In the genomic region with DNA sequence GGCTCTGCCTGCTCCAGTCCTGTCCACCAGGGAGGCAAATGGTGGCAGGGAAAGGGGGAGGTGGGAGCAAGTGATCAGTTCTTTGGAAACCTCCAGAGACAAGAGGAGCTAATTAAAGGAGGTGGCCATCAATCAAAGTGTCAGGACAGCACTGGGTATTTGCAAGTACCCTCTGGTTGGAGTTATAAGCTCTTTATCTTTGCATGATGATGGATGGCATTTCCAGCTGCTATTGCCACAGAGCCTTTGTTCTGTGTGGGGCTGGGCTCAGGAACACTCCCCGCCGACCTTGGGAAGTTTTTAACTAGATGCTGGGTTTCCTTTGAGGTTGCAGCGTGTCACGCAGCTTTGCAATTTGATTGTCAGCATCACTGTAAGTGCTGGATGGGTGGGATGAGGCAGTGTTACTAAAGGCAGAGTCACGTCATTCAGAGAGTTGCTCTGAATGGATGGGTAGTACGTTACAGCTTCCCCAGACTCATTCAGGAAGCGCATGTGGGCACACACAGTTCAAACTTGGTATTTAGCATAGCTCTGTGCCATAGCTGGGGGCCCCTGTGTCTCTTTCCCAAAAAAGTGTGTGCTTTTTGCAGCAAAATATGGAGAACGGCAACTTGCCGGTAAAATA, we compare ENCODE assay signal across 27 cellular contexts.
DNase-seq lines count a peak whose midpoint lies in the region; ATAC-seq, FAIRE-seq and TF ChIP-seq lines count a peak whose summit lies in the region.
"Had no signal": no experiment of that assay in that cellular context is flagged by ENCODE, and none has a peak within 500 bp of the region (broad histone marks: within the 10 kb centered on the region; RNA-seq: fewer than 3 reads in every experiment).

No MANE protein-coding gene starts in this region.

- no peak for TF ChIP-seq RAD21 in GM12878 (IDR thresholded peaks at IDR 0.05; ENCODE audit: insufficient read depth, low read depth, low read length)

- no peaks in the 10 kb centered on the region for H3K36me3 Mint-ChIP-seq in stimulated activated effector memory CD8-positive, alpha-beta T cell treated with anti-CD3 and anti-CD28 coated beads, Interleukin-12 subunit alpha, Interleukin-12 subunit beta, amount 100 ng/mL, for 72 hours
- H3K36me3 Mint-ChIP-seq: activated naive CD8-positive, alpha-beta T cell; CD4-positive, alpha-beta memory T cell; IgD-negative memory B cell had no signal

- no peaks in the 10 kb centered on the region for H3K36me3 ChIP-seq in cardiac muscle cell
- no peaks in the 10 kb centered on the region for H3K36me3 ChIP-seq in right atrium auricular region
- no peaks in the 10 kb centered on the region for H3K36me3 ChIP-seq in GM12878 (ENCODE audit: control insufficient read depth in 2 of 2, insufficient read depth in 2 of 2, low read length in 1 of 2)
- H3K36me3 ChIP-seq: brain microvascular endothelial cell, colonic mucosa, heart left ventricle, MG63 had no signal

- FAIRE-seq in GM12878 (lab: Jason Lieb, UNC) = no peak
- FAIRE-seq: GM19239 had no signal

- no peak overlapping the region for H2AFZ ChIP-seq in GM12878 (ENCODE audit: control insufficient read depth, low read depth, low read length)

- DNase-seq in cardiac muscle cell (ENCODE audit: low read depth in 1 of 2, low spot score in 1 of 2) (peak in 1 of 2 donors; percentile 68), right atrium auricular region (ENCODE audit: low spot score) (no peak), NCI-H524 (lab: John Stamatoyannopoulos, UW) (peak; percentile 68 to 88), GM12878 (ENCODE audit: low read depth, low spot score) (no peak), hypothalamus (lab: John Stamatoyannopoulos, UW) (no peak), NCI-H2196 (lab: John Stamatoyannopoulos, UW; ENCODE audit: unreplicated experiment) (no peak)
- no peak for DNase-seq in stimulated activated effector memory CD8-positive, alpha-beta T cell treated with anti-CD3 and anti-CD28 coated beads, Interleukin-12 subunit alpha, Interleukin-12 subunit beta, amount 100 ng/mL, for 72 hours (ENCODE audit: low spot score in 2 of 2)
- DNase-seq: activated T-cell treated with anti-CD3 and anti-CD28 coated beads, Interleukin-2, amount 50 U/mL, for 48 hours; brain microvascular endothelial cell; CD4-positive, alpha-beta memory T cell; colonic mucosa; GDM1; heart left ventricle; left ventricle myocardium superior; MG63; NCI-H1930; OCI-M1; SHP77; stimulated activated CD4-positive, alpha-beta T cell treated with anti-CD3 and anti-CD28 coated beads, Interleukin-4, amount 100 ng/mL, for 1 hour; T-helper 17 cell; trophoblast cell had no signal

- H3K27me3 ChIP-seq in cardiac muscle cell (no peaks in the 10 kb centered on the region), right atrium auricular region (no peaks in the 10 kb centered on the region), GM12878 (replicated peaks in 1 of 2; ENCODE audit: control insufficient read depth in 2 of 2, insufficient read depth in 2 of 2, low read length in 1 of 2) (no peaks in the 10 kb centered on the region; a peak in 1 of 4 replicates)
- H3K27me3 ChIP-seq: brain microvascular endothelial cell, colonic mucosa, MG63 had no signal

- in situ Hi-C loops in GM12878 (cut with MboI) = no loop called here

- H3K79me2 ChIP-seq in GM12878 (ENCODE audit: control insufficient read depth, insufficient read depth, low read length) = no peaks in the 10 kb centered on the region

- H4K20me1 ChIP-seq in GM12878 (ENCODE audit: control insufficient read depth, insufficient read depth) = no peaks in the 10 kb centered on the region

- RAD21 ChIA-PET in GM12878 (lab: Charles Lee; ENCODE audit: unreplicated experiment) = interaction anchor here (0.8 kb wide), 1 partner anchor 166 kb away, joined by 3 read pairs; no protein-coding TSS in a partner anchor

- no peak overlapping the region for H3K4me2 ChIP-seq in GM12878 (ENCODE audit: control insufficient read depth, insufficient read depth)
- H3K4me2 ChIP-seq: smooth muscle cell had no signal

- H3K4me3 ChIP-seq in cardiac muscle cell = no peak overlapping the region
- no peak overlapping the region for H3K4me3 ChIP-seq in right atrium auricular region
- no peak overlapping the region for H3K4me3 ChIP-seq in GM12878
- H3K4me3 ChIP-seq: colonic mucosa, heart left ventricle, MG63, smooth muscle cell had no signal

- SMC1A ChIA-PET in GM12878 (lab: Charles Lee; ENCODE audit: uncharacterized antibody, unreplicated experiment) = interaction anchor here (0.9 to 2.0 kb wide), 3 partner anchors 41 to 172 kb away, joined by 3 to 10 read pairs (median 4); no protein-coding TSS in a partner anchor

- H3K27ac ChIP-seq in cardiac muscle cell (peak overlapping the region; percentile 28), right atrium auricular region (no peak overlapping the region), GM12878 (ENCODE audit: control insufficient read depth, insufficient read depth) (no peak overlapping the region)
- H3K27ac ChIP-seq: brain microvascular endothelial cell, colonic mucosa, heart left ventricle, VCaP had no signal

- CTCF ChIA-PET in GM12878 (lab: Yijun Ruan, JAX) = no interaction called here

- H3K4me3 Mint-ChIP-seq in stimulated activated effector memory CD8-positive, alpha-beta T cell treated with anti-CD3 and anti-CD28 coated beads, Interleukin-12 subunit alpha, Interleukin-12 subunit beta, amount 100 ng/mL, for 72 hours = no peak overlapping the region
- H3K4me3 Mint-ChIP-seq: activated naive CD8-positive, alpha-beta T cell; CD4-positive, alpha-beta memory T cell; IgD-negative memory B cell; T-helper 17 cell had no signal

- peaks cover 12% of the 10 kb centered on the region for H3K4me1 ChIP-seq in cardiac muscle cell (ENCODE audit: low read depth)
- H3K4me1 ChIP-seq in right atrium auricular region = no peaks in the 10 kb centered on the region
- H3K4me1 ChIP-seq in GM12878 (ENCODE audit: control insufficient read depth, insufficient read depth, low read length) = no peaks in the 10 kb centered on the region
- H3K4me1 ChIP-seq: colonic mucosa, heart left ventricle had no signal

- BruUV-seq in GM12878 (replicated peaks; lab: Mats Ljungman, UMichigan) = no TSS peak

- peaks cover 5% of the 10 kb centered on the region for H3K4me1 Mint-ChIP-seq in stimulated activated effector memory CD8-positive, alpha-beta T cell treated with anti-CD3 and anti-CD28 coated beads, Interleukin-12 subunit alpha, Interleukin-12 subunit beta, amount 100 ng/mL, for 72 hours
- H3K4me1 Mint-ChIP-seq: CD4-positive, alpha-beta memory T cell; IgD-negative memory B cell; T-helper 17 cell had no signal

- ATAC-seq in GM12878 (peak; percentile 29; the same call in 2 of the 3 replicates), GM18907 (IDR thresholded peaks at IDR 0.05; ENCODE audit: unreplicated experiment) (no peak)
- peak; percentile 60 for ATAC-seq in stimulated activated effector memory CD8-positive, alpha-beta T cell treated with anti-CD3 and anti-CD28 coated beads, Interleukin-12 subunit alpha, Interleukin-12 subunit beta, amount 100 ng/mL, for 72 hours
- ATAC-seq: heart left ventricle, left ventricle myocardium superior, T-helper 17 cell had no signal

- H3K27ac Mint-ChIP-seq in stimulated activated effector memory CD8-positive, alpha-beta T cell treated with anti-CD3 and anti-CD28 coated beads, Interleukin-12 subunit alpha, Interleukin-12 subunit beta, amount 100 ng/mL, for 72 hours = no peak overlapping the region
- H3K27ac Mint-ChIP-seq: activated naive CD8-positive, alpha-beta T cell; CD4-positive, alpha-beta memory T cell; IgD-negative memory B cell; T-helper 17 cell had no signal

- intact Hi-C loops in GM12878 (cut with micrococcal nuclease; ENCODE audit: unreplicated experiment) = no loop called here

- TF ChIP-seq POLR2A in GM12878 (IDR thresholded peaks at IDR 0.05; ENCODE audit: low read depth, low read length) = no peak

- 17% methylated on average over 9 of the region's 9 CpGs for WGBS in GM12878 (ENCODE audit: insufficient coverage, insufficient replicate concordance, low lambda C conversion rate, missing lambda C conversion rate)

- H3K9me3 ChIP-seq in cardiac muscle cell (ENCODE audit: low read depth) (no peaks in the 10 kb centered on the region), right atrium auricular region (no peaks in the 10 kb centered on the region), GM12878 (replicated peaks; ENCODE audit: control insufficient read depth, insufficient read depth, low read length) (no peaks in the 10 kb centered on the region)
- H3K9me3 ChIP-seq: colonic mucosa, heart left ventricle had no signal

- H3K9ac ChIP-seq in GM12878 (ENCODE audit: control insufficient read depth, insufficient read depth, low read length) = no peak overlapping the region

- H3K9me3 Mint-ChIP-seq in stimulated activated effector memory CD8-positive, alpha-beta T cell treated with anti-CD3 and anti-CD28 coated beads, Interleukin-12 subunit alpha, Interleukin-12 subunit beta, amount 100 ng/mL, for 72 hours = no peaks in the 10 kb centered on the region
- H3K9me3 Mint-ChIP-seq: CD4-positive, alpha-beta memory T cell; IgD-negative memory B cell had no signal

- TF ChIP-seq CTCF in cardiac muscle cell (IDR thresholded peaks at IDR 0.05; ENCODE audit: low read depth, low read length) = no peak
- TF ChIP-seq CTCF in right atrium auricular region (IDR thresholded peaks at IDR 0.05) = no peak
- no peak for TF ChIP-seq CTCF in GM12878 (IDR thresholded peaks at IDR 0.05 in 2 of 3, conservative IDR thresholded peaks at IDR 0.05 in 1 of 3; ENCODE audit: control insufficient read depth in 2 of 3, extremely low read depth in 1 of 3, insufficient read depth in 1 of 3, low read depth in 3 of 3, low read length in 3 of 3)

- TF ChIP-seq EP300 in GM12878 (IDR thresholded peaks at IDR 0.05; ENCODE audit: borderline replicate concordance in 1 of 2, control insufficient read depth in 1 of 2, low read depth in 2 of 2, low read length in 2 of 2) = no peak

- POLR2A ChIA-PET in GM12878 (lab: Charles Lee) = no interaction called here

TF ChIP-seq in GM12878, 131 proteins besides CTCF, POLR2A, EP300 and RAD21:
- TF ChIP-seq JUND (IDR thresholded peaks at IDR 0.05; ENCODE audit: low read depth, low read length) (no peak), IRF4 (IDR thresholded peaks at IDR 0.05; ENCODE audit: low read depth, low read length) (no peak), LARP7 (IDR thresholded peaks at IDR 0.05) (no peak), NRF1 (conservative IDR thresholded peaks at IDR 0.05; ENCODE audit: low read depth, low read length) (no peak), GATAD2B (conservative IDR thresholded peaks at IDR 0.05; ENCODE audit: low read depth) (no peak), STAT3 (IDR thresholded peaks at IDR 0.05; ENCODE audit: low read depth, low read length) (no peak), CBX5 (IDR thresholded peaks at IDR 0.05; ENCODE audit: low read depth) (no peak), HCFC1 (IDR thresholded peaks at IDR 0.05; ENCODE audit: low read length) (no peak), POLR2AphosphoS2 (IDR thresholded peaks at IDR 0.05; ENCODE audit: low read depth, low read length) (no peak)

Comparison
In these comparisons a context has a peak if more than half of its experiments do, and no peak if none do; other contexts are left out.
1. DNase-seq: peak in NCI-H524 (2 of 2); none in right atrium auricular region (single experiment), GM12878 (single experiment), stimulated activated effector memory CD8-positive, alpha-beta T cell treated with anti-CD3 and anti-CD28 coated beads, Interleukin-12 subunit alpha, Interleukin-12 subunit beta, amount 100 ng/mL, for 72 hours (0 of 2), hypothalamus (0 of 51) and NCI-H2196 (single experiment).